18 cellular contexts compared by ENCODE assay signal in genomic region chr12:41965996-41966395, GRCh38.
"Had no signal": no experiment of that assay in that cellular context is flagged by ENCODE, and none has a peak within 500 bp of the region (broad histone marks: within the 10 kb centered on the region; RNA-seq: fewer than 3 reads in every experiment).

No MANE protein-coding gene starts in this region.

- H3K4me3 Mint-ChIP-seq: activated CD4-positive, alpha-beta memory T cell treated with anti-CD3 and anti-CD28 coated beads, Interleukin-2, amount 10 ng/mL, durations not matched to agents 7 days and 5 days; activated CD8-positive, alpha-beta memory T cell treated with anti-CD3 and anti-CD28 coated beads, Interleukin-2, amount 10 ng/mL, durations not matched to agents 7 days and 5 days; activated naive CD4-positive, alpha-beta T cell treated with anti-CD3 and anti-CD28 coated beads, Interleukin-2, amount 10 ng/mL, durations not matched to agents 7 days and 5 days; dendritic cell treated with granulocyte-macrophage colony-stimulating factor and Interleukin-4, amounts not matched to agents 40 ng/mL and 50 ng/mL, for 4 days; stimulated activated effector memory CD8-positive, alpha-beta T cell treated with anti-CD3 and anti-CD28 coated beads, Interleukin-12 subunit alpha, Interleukin-12 subunit beta, amount 100 ng/mL, for 72 hours; stimulated activated naive CD8-positive, alpha-beta T cell treated with anti-CD3 and anti-CD28 coated beads, Interleukin-15, amount 100 ng/mL, for 72 hours had no signal

- ATAC-seq: activated CD8-positive, alpha-beta memory T cell treated with anti-CD3 and anti-CD28 coated beads, Interleukin-2, amount 10 ng/mL, durations not matched to agents 7 days and 5 days; foreskin keratinocyte; left ventricle myocardium superior; right lobe of liver; stimulated activated effector memory CD8-positive, alpha-beta T cell treated with anti-CD3 and anti-CD28 coated beads, Interleukin-12 subunit alpha, Interleukin-12 subunit beta, amount 100 ng/mL, for 72 hours; stimulated activated naive CD8-positive, alpha-beta T cell treated with anti-CD3 and anti-CD28 coated beads, Interleukin-15, amount 100 ng/mL, for 72 hours had no signal

- H3K27ac Mint-ChIP-seq: activated CD4-positive, alpha-beta memory T cell treated with anti-CD3 and anti-CD28 coated beads, Interleukin-2, amount 10 ng/mL, durations not matched to agents 7 days and 5 days; activated CD8-positive, alpha-beta memory T cell treated with anti-CD3 and anti-CD28 coated beads, Interleukin-2, amount 10 ng/mL, durations not matched to agents 7 days and 5 days; activated naive CD4-positive, alpha-beta T cell treated with anti-CD3 and anti-CD28 coated beads, Interleukin-2, amount 10 ng/mL, durations not matched to agents 7 days and 5 days; dendritic cell treated with granulocyte-macrophage colony-stimulating factor and Interleukin-4, amounts not matched to agents 40 ng/mL and 50 ng/mL, for 4 days; stimulated activated effector memory CD8-positive, alpha-beta T cell treated with anti-CD3 and anti-CD28 coated beads, Interleukin-12 subunit alpha, Interleukin-12 subunit beta, amount 100 ng/mL, for 72 hours; stimulated activated naive CD8-positive, alpha-beta T cell treated with anti-CD3 and anti-CD28 coated beads, Interleukin-15, amount 100 ng/mL, for 72 hours had no signal

- DNase-seq: activated CD4-positive, alpha-beta memory T cell treated with anti-CD3 and anti-CD28 coated beads, Interleukin-2, amount 10 ng/mL, durations not matched to agents 7 days and 5 days; activated CD4-positive, alpha-beta T cell treated with anti-CD3 and anti-CD28 coated beads for 48 hours; activated CD8-positive, alpha-beta memory T cell treated with anti-CD3 and anti-CD28 coated beads, Interleukin-2, amount 10 ng/mL, durations not matched to agents 7 days and 5 days; activated effector memory CD4-positive, alpha-beta T cell treated with anti-CD3 and anti-CD28 coated beads, Interleukin-2, amount 50 U/mL, for 16 hours; activated naive CD4-positive, alpha-beta T cell treated with anti-CD3 and anti-CD28 coated beads, Interleukin-2, amount 10 ng/mL, durations not matched to agents 7 days and 5 days; activated T-cell treated with anti-CD3 and anti-CD28 coated beads for 4 hours; effector memory CD4-positive, alpha-beta T cell; foreskin keratinocyte; kidney; left ventricle myocardium superior; nucleus accumbens; right lobe of liver; stimulated activated CD4-positive, alpha-beta T cell treated with anti-CD3 and anti-CD28 coated beads, Interleukin-2, amount 100 ng/mL, for 24 hours; stimulated activated naive CD8-positive, alpha-beta T cell treated with anti-CD3 and anti-CD28 coated beads, Interleukin-15, amount 100 ng/mL, for 72 hours; T-helper 2 cell; tibial artery had no signal

- H3K4me1 Mint-ChIP-seq: activated CD4-positive, alpha-beta memory T cell treated with anti-CD3 and anti-CD28 coated beads, Interleukin-2, amount 10 ng/mL, durations not matched to agents 7 days and 5 days; activated CD8-positive, alpha-beta memory T cell treated with anti-CD3 and anti-CD28 coated beads, Interleukin-2, amount 10 ng/mL, durations not matched to agents 7 days and 5 days; activated naive CD4-positive, alpha-beta T cell treated with anti-CD3 and anti-CD28 coated beads, Interleukin-2, amount 10 ng/mL, durations not matched to agents 7 days and 5 days; stimulated activated effector memory CD8-positive, alpha-beta T cell treated with anti-CD3 and anti-CD28 coated beads, Interleukin-12 subunit alpha, Interleukin-12 subunit beta, amount 100 ng/mL, for 72 hours; stimulated activated naive CD8-positive, alpha-beta T cell treated with anti-CD3 and anti-CD28 coated beads, Interleukin-15, amount 100 ng/mL, for 72 hours had no signal

- H3K9me3 Mint-ChIP-seq: activated CD4-positive, alpha-beta memory T cell treated with anti-CD3 and anti-CD28 coated beads, Interleukin-2, amount 10 ng/mL, durations not matched to agents 7 days and 5 days; activated naive CD4-positive, alpha-beta T cell treated with anti-CD3 and anti-CD28 coated beads, Interleukin-2, amount 10 ng/mL, durations not matched to agents 7 days and 5 days; dendritic cell treated with granulocyte-macrophage colony-stimulating factor and Interleukin-4, amounts not matched to agents 40 ng/mL and 50 ng/mL, for 4 days; stimulated activated effector memory CD8-positive, alpha-beta T cell treated with anti-CD3 and anti-CD28 coated beads, Interleukin-12 subunit alpha, Interleukin-12 subunit beta, amount 100 ng/mL, for 72 hours; stimulated activated naive CD8-positive, alpha-beta T cell treated with anti-CD3 and anti-CD28 coated beads, Interleukin-15, amount 100 ng/mL, for 72 hours had no signal

- H3K27me3 Mint-ChIP-seq: activated naive CD4-positive, alpha-beta T cell treated with anti-CD3 and anti-CD28 coated beads, Interleukin-2, amount 10 ng/mL, durations not matched to agents 7 days and 5 days; dendritic cell treated with granulocyte-macrophage colony-stimulating factor and Interleukin-4, amounts not matched to agents 40 ng/mL and 50 ng/mL, for 4 days had no signal

- H3K36me3 Mint-ChIP-seq: activated CD8-positive, alpha-beta memory T cell treated with anti-CD3 and anti-CD28 coated beads, Interleukin-2, amount 10 ng/mL, durations not matched to agents 7 days and 5 days; activated naive CD4-positive, alpha-beta T cell treated with anti-CD3 and anti-CD28 coated beads, Interleukin-2, amount 10 ng/mL, durations not matched to agents 7 days and 5 days; stimulated activated effector memory CD8-positive, alpha-beta T cell treated with anti-CD3 and anti-CD28 coated beads, Interleukin-12 subunit alpha, Interleukin-12 subunit beta, amount 100 ng/mL, for 72 hours had no signal
